25 cellular contexts compared by ENCODE assay signal in genomic region chr6:112049051-112049799, GRCh38. TPM values are rescaled to one million over a fixed set of nuclear protein-coding genes. Genes with fewer than 3 reads are reported as not detected.
DNase-seq lines count a peak whose midpoint lies in the region; ATAC-seq lines count a peak whose summit lies in the region.
"Had no signal": no experiment of that assay in that cellular context is flagged by ENCODE, and none has a peak within 500 bp of the region (broad histone marks: within the 10 kb centered on the region; RNA-seq: fewer than 3 reads in every experiment).

No MANE protein-coding gene starts in this region.

- no peaks in the 10 kb centered on the region for H3K4me1 ChIP-seq in HAP-1
- H3K4me1 ChIP-seq: gastrocnemius medialis had no signal

- no peak for ATAC-seq in HG03108 (IDR thresholded peaks at IDR 0.05; ENCODE audit: unreplicated experiment)
- no peak for ATAC-seq in GM21360 (IDR thresholded peaks at IDR 0.05; ENCODE audit: unreplicated experiment)
- ATAC-seq: gastrocnemius medialis had no signal

- in situ Hi-C loops in HAP-1 (cut with MboI; ENCODE audit: low sequenced_read_pairs): loop anchor here (25.0 kb wide), 1 partner anchor 1012 kb away; no protein-coding TSS in a partner anchor

- no peaks in the 10 kb centered on the region for H3K9me3 ChIP-seq in HAP-1
- H3K9me3 ChIP-seq: adrenal gland, gastrocnemius medialis, thoracic aorta had no signal

- H3K4me3 ChIP-seq in HAP-1: no peak overlapping the region
- H3K4me3 ChIP-seq: adrenal gland, gastrocnemius medialis, PC-9, thoracic aorta had no signal

- no peaks in the 10 kb centered on the region for H3K36me3 ChIP-seq in HAP-1 (replicated peaks)
- H3K36me3 ChIP-seq: adrenal gland, gastrocnemius medialis, thoracic aorta, WERI-Rb-1 had no signal

- H3K27me3 ChIP-seq in HAP-1 (ENCODE audit: low read depth): no peaks in the 10 kb centered on the region
- H3K27me3 ChIP-seq: adrenal gland, gastrocnemius medialis had no signal

- DNase-seq in A172 (ENCODE audit: low spot score) (peak; percentile 44), GM03348 (ENCODE audit: low spot score) (peak; percentile 29), RPMI7951 (ENCODE audit: low read depth) (peak; percentile 37), iris pigment epithelial cell (ENCODE audit: low read depth) (peak; percentile 34), OCI-M2 (lab: John Stamatoyannopoulos, UW; ENCODE audit: unreplicated experiment) (no peak), HAP-1 (ENCODE audit: low spot score in 2 of 2) (no peak)
- DNase-seq: activated CD8-positive, alpha-beta memory T cell treated with anti-CD3 and anti-CD28 coated beads for 24 hours; DMS79; erythroblast; gastrocnemius medialis; NCI-H1436 treated with DMSO at 0.1 percent for 48 hours; NCI-H748 treated with DMSO at 0.1 percent for 48 hours; PC-9; T-helper 2 cell; WERI-Rb-1 had no signal

RNA-seq across cellular contexts. Expression of gene CCN6, which starts 4.7 kb away (rescaled TPM):
- not detected in 2 replicates for total RNA-seq in A172 (2014; rRNA removed; shearing (Covaris generic))
- total RNA-seq in RPMI7951 (2014; rRNA removed; shearing (Covaris generic)): 0.24 TPM in 1 of 2 replicates, not detected in the other
- total RNA-seq: adrenal gland; cardiac septum; CD4-positive, CD25-positive, alpha-beta regulatory T cell; dermis microvascular lymphatic vessel endothelial cell; gastrocnemius medialis; liver; mucosa of gallbladder; PC-9; SK-MEL-5; thoracic aorta had no signal

RNA-seq across cellular contexts. Expression of gene TUBE1, which starts 38.1 kb away (rescaled TPM):
- 12.9 and 20.0 TPM in 2 replicates for total RNA-seq in A172 (2014; rRNA removed; shearing (Covaris generic))
- total RNA-seq in RPMI7951 (2014; rRNA removed; shearing (Covaris generic)): 23.1 and 24.5 TPM in 2 replicates

RNA-seq across cellular contexts. Expression of gene FAM229B, which starts 38.2 kb away (rescaled TPM):
- total RNA-seq in A172 (2014; rRNA removed; shearing (Covaris generic)): 6.3 and 11.3 TPM in 2 replicates
- 22.5 and 22.6 TPM in 2 replicates for total RNA-seq in RPMI7951 (2014; rRNA removed; shearing (Covaris generic))

Comparison
In these comparisons a context has a peak if more than half of its experiments do, and no peak if none do; other contexts are left out.
1. DNase-seq: peak in A172 (single experiment), GM03348 (single experiment), RPMI7951 (single experiment) and iris pigment epithelial cell (single experiment); none in OCI-M2 (single experiment) and HAP-1 (0 of 2).